In genomic region chr5:121982500-121983261, GRCh38 we compare ENCODE assay signal across 22 cellular contexts. TPM values are rescaled to one million over a fixed set of nuclear protein-coding genes. Genes with fewer than 3 reads are reported as not detected.
DNase-seq lines count a peak whose midpoint lies in the region; ATAC-seq, FAIRE-seq and TF ChIP-seq lines count a peak whose summit lies in the region.
"Had no signal": no experiment of that assay in that cellular context is flagged by ENCODE, and none has a peak within 500 bp of the region (broad histone marks: within the 10 kb centered on the region; RNA-seq: fewer than 3 reads in every experiment).

No MANE protein-coding gene starts in this region.

- H3K27ac Mint-ChIP-seq in activated CD4-positive, alpha-beta T cell treated with anti-CD3 and anti-CD28 coated beads, Interleukin-2, amount 10 ng/mL, durations not matched to agents 24 days and 14 days = no peak overlapping the region
- H3K27ac Mint-ChIP-seq: activated CD8-positive, alpha-beta memory T cell treated with anti-CD3 and anti-CD28 coated beads, Interleukin-2, amount 10 ng/mL, durations not matched to agents 7 days and 5 days; nephron progenitor cell had no signal

- no peak overlapping the region for H3K27ac ChIP-seq in keratinocyte (ENCODE audit: control insufficient read depth, insufficient read depth, low read length)
- H3K27ac ChIP-seq: C4-2B, colonic mucosa, prostate gland had no signal

- H3K4me3 ChIP-seq in choroid plexus epithelial cell (ENCODE audit: low read depth, low read length) (no peak overlapping the region), keratinocyte (ENCODE audit: control insufficient read depth in 2 of 3, extremely low read depth in 1 of 3, insufficient read depth in 2 of 3, low read depth in 1 of 3, low read length in 3 of 3) (no peak overlapping the region)
- H3K4me3 ChIP-seq: colonic mucosa, prostate gland had no signal

- H3K4me1 ChIP-seq in keratinocyte (ENCODE audit: control insufficient read depth, extremely low read depth, insufficient read depth, low read length) = peaks cover 8% of the 10 kb centered on the region
- H3K4me1 ChIP-seq: colonic mucosa had no signal

- H3K9me3 Mint-ChIP-seq in activated CD4-positive, alpha-beta T cell treated with anti-CD3 and anti-CD28 coated beads, Interleukin-2, amount 10 ng/mL, durations not matched to agents 24 days and 14 days = no peaks in the 10 kb centered on the region
- H3K9me3 Mint-ChIP-seq: nephron progenitor cell had no signal

- FAIRE-seq in keratinocyte (lab: Jason Lieb, UNC) = peak; percentile 57
- FAIRE-seq: small intestine had no signal

- H3K36me3 ChIP-seq in keratinocyte (ENCODE audit: control insufficient read depth in 2 of 2, extremely low read depth in 1 of 2, insufficient read depth in 2 of 2, low read length in 2 of 2) = peaks cover 0 to 3% of the 10 kb centered on the region in 2 experiments
- H3K36me3 ChIP-seq: colonic mucosa, prostate gland had no signal

- no peaks in the 10 kb centered on the region for H4K20me1 ChIP-seq in keratinocyte (ENCODE audit: control insufficient read depth, extremely low read depth, insufficient read depth, low read length)

- intact Hi-C loops in Right ventricle myocardium superior (cut with DNase I) (no loop called here), cardiac septum (cut with DNase I) (no loop called here)
- intact Hi-C loops in activated CD4-positive, alpha-beta T cell treated with anti-CD3 and anti-CD28 coated beads, Interleukin-2, amount 10 ng/mL, durations not matched to agents 24 days and 14 days (cut with micrococcal nuclease) = no loop called here

- no peak overlapping the region for H3K4me3 Mint-ChIP-seq in activated CD4-positive, alpha-beta T cell treated with anti-CD3 and anti-CD28 coated beads, Interleukin-2, amount 10 ng/mL, durations not matched to agents 24 days and 14 days
- H3K4me3 Mint-ChIP-seq: activated CD8-positive, alpha-beta memory T cell treated with anti-CD3 and anti-CD28 coated beads, Interleukin-2, amount 10 ng/mL, durations not matched to agents 7 days and 5 days; nephron progenitor cell had no signal

- peaks cover 13% of the 10 kb centered on the region for H3K36me3 Mint-ChIP-seq in activated CD4-positive, alpha-beta T cell treated with anti-CD3 and anti-CD28 coated beads, Interleukin-2, amount 10 ng/mL, durations not matched to agents 24 days and 14 days (ENCODE audit: low read depth)

- no peaks in the 10 kb centered on the region for H3K27me3 Mint-ChIP-seq in activated CD4-positive, alpha-beta T cell treated with anti-CD3 and anti-CD28 coated beads, Interleukin-2, amount 10 ng/mL, durations not matched to agents 24 days and 14 days
- H3K27me3 Mint-ChIP-seq: activated CD8-positive, alpha-beta memory T cell treated with anti-CD3 and anti-CD28 coated beads, Interleukin-2, amount 10 ng/mL, durations not matched to agents 7 days and 5 days had no signal

- no peaks in the 10 kb centered on the region for H3K27me3 ChIP-seq in keratinocyte (ENCODE audit: control insufficient read depth, extremely low read depth, insufficient read depth, low read length)
- H3K27me3 ChIP-seq: colonic mucosa had no signal

- dilution Hi-C loops in keratinocyte (cut with MboI; ENCODE audit: extremely low pct_ligation_motif_present, low sequenced_read_pairs) = no loop called here

- peaks cover 16% of the 10 kb centered on the region for H3K79me2 ChIP-seq in keratinocyte (ENCODE audit: control insufficient read depth, insufficient read depth, low read length)

- no peak overlapping the region for H3K4me2 ChIP-seq in keratinocyte (ENCODE audit: control insufficient read depth, extremely low read depth, insufficient read depth, low read depth, low read length)

- TF ChIP-seq CTCF in choroid plexus epithelial cell (conservative IDR thresholded peaks at IDR 0.05; ENCODE audit: low read depth, low read length) (no peak), keratinocyte (optimal IDR thresholded peaks at IDR 0.05 in 1 of 3, IDR thresholded peaks at IDR 0.05 in 1 of 3, conservative IDR thresholded peaks at IDR 0.05 in 1 of 3; ENCODE audit: extremely low read depth in 1 of 3, insufficient read depth in 2 of 3, low read length in 3 of 3) (no peak)

- no peaks in the 10 kb centered on the region for H3K9me1 ChIP-seq in keratinocyte (ENCODE audit: control insufficient read depth, extremely low read depth, insufficient read depth, low read length)

- no peak for DNase-seq in Right ventricle myocardium superior
- DNase-seq in cardiac septum (ENCODE audit: low spot score) = no peak
- peak; percentile 28 for DNase-seq in choroid plexus epithelial cell (ENCODE audit: low read depth)
- no peak for DNase-seq in keratinocyte (ENCODE audit: low read depth, low spot score)
- no peak for DNase-seq in OCI-M1 (lab: John Stamatoyannopoulos, UW)
- DNase-seq in NCI-H526 treated with DMSO at 0.1 percent for 48 hours (lab: John Stamatoyannopoulos, UW) = no peak
- DNase-seq in activated CD4-positive, alpha-beta T cell treated with anti-CD3 and anti-CD28 coated beads, Interleukin-2, amount 10 ng/mL, durations not matched to agents 24 days and 14 days = no peak
- no peak for DNase-seq in HK-2 (ENCODE audit: unreplicated experiment)
- DNase-seq: activated CD8-positive, alpha-beta memory T cell treated with anti-CD3 and anti-CD28 coated beads, Interleukin-2, amount 10 ng/mL, durations not matched to agents 7 days and 5 days; activated gamma-delta T cell; anterior cingulate cortex; colonic mucosa; DMS153; head of caudate nucleus; NCI-H1417 treated with DMSO at 0.1 percent for 48 hours; NCI-H774; nephron progenitor cell; small intestine; stimulated activated CD8-positive, alpha-beta memory T cell treated with anti-CD3 and anti-CD28 coated beads, Interleukin-4, amount 100 ng/mL, for 48 hours had no signal

- peak; percentile 34 for ATAC-seq in Right ventricle myocardium superior (ENCODE audit: poor library complexity)
- ATAC-seq: activated CD8-positive, alpha-beta memory T cell treated with anti-CD3 and anti-CD28 coated beads, Interleukin-2, amount 10 ng/mL, durations not matched to agents 7 days and 5 days; SK-N-SH treated with all-trans-retinoic acid at 6 μM for 48 hours had no signal

- no peak overlapping the region for H3K9ac ChIP-seq in keratinocyte (ENCODE audit: control insufficient read depth, extremely low read depth, insufficient read depth, low read length)

- H3K4me1 Mint-ChIP-seq in activated CD4-positive, alpha-beta T cell treated with anti-CD3 and anti-CD28 coated beads, Interleukin-2, amount 10 ng/mL, durations not matched to agents 24 days and 14 days = peaks cover 10% of the 10 kb centered on the region

- no peak overlapping the region for H2AFZ ChIP-seq in keratinocyte (ENCODE audit: control insufficient read depth, low read length)

- no peaks in the 10 kb centered on the region for H3K9me3 ChIP-seq in keratinocyte (ENCODE audit: control insufficient read depth, low read depth, low read length)
- H3K9me3 ChIP-seq: colonic mucosa, prostate gland had no signal

RNA-seq across cellular contexts. Expression of gene SRFBP1, which starts 20.9 kb away (rescaled TPM):
- 6.0 TPM for total RNA-seq in Right ventricle myocardium superior
- 6.5 TPM for total RNA-seq in cardiac septum
- 5.0 to 8.8 TPM (median 7.6 TPM) in 3 replicates for polyA plus RNA-seq in keratinocyte
- 7.6 TPM for polyA plus RNA-seq in keratinocyte (2011; ENCODE audit: low read depth)
- polyA plus RNA-seq in keratinocyte (2011; cell fraction: cytosol; rRNA removed) = 4.1 and 6.5 TPM in 2 replicates
- polyA plus RNA-seq in keratinocyte (2011; cell fraction: nucleus; rRNA removed) = 5.7 and 8.3 TPM in 2 replicates
- polyA plus RNA-seq in keratinocyte (2012; ENCODE audit: low replicate concordance) = 5.7 and 8.7 TPM in 2 replicates
- 1.4 to 5.8 TPM (median 2.7 TPM) in 3 replicates for polyA minus RNA-seq in keratinocyte
- 7.7 TPM for polyA minus RNA-seq in keratinocyte (2011; cell fraction: cytosol; rRNA and poly(A)+ RNA removed)
- 7.8 and 11.7 TPM in 2 replicates for polyA minus RNA-seq in keratinocyte (2011; cell fraction: nucleus; rRNA and poly(A)+ RNA removed)
- total RNA-seq in activated CD4-positive, alpha-beta T cell treated with anti-CD3 and anti-CD28 coated beads, Interleukin-2, amount 10 ng/mL, durations not matched to agents 24 days and 14 days = 18.3 and 18.9 TPM in 2 replicates
